In genomic region chr2:29130295-29130694, GRCh38 we compare ENCODE assay signal across 8 cellular contexts. TPM values are rescaled to one million over a fixed set of nuclear protein-coding genes. Genes with fewer than 3 reads are reported as not detected.
A peak's percentile ranks its signal among the peaks of the same experiment; 100 is the strongest.
DNase-seq lines count a peak whose midpoint lies in the region; ATAC-seq, FAIRE-seq and TF ChIP-seq lines count a peak whose summit lies in the region.

No MANE protein-coding gene starts in this region.

- H3K27me3 ChIP-seq in thoracic aorta (replicated peaks; ENCODE audit: insufficient read depth) (no peaks in the 10 kb centered on the region), neuronal stem cell (ENCODE audit: control insufficient read depth in 3 of 3, insufficient read depth in 3 of 3, low read depth in 1 of 3, low read length in 3 of 3) (no peaks in the 10 kb centered on the region)

- H3K27me3 Mint-ChIP-seq in activated naive CD8-positive, alpha-beta T cell treated with anti-CD3 and anti-CD28 coated beads for 36 hours, result no peaks in the 10 kb centered on the region

- CTCF ChIA-PET in AG04449 (lab: Yijun Ruan, JAX), result interaction anchor here (0.6 to 2.8 kb wide), 5 partner anchors 9 to 17 kb away, joined by 3 to 9 read pairs (median 3); no protein-coding TSS in a partner anchor

- no peak overlapping the region for H3K4me3 Mint-ChIP-seq in activated naive CD8-positive, alpha-beta T cell treated with anti-CD3 and anti-CD28 coated beads for 36 hours

- H3K4me1 Mint-ChIP-seq in activated naive CD8-positive, alpha-beta T cell treated with anti-CD3 and anti-CD28 coated beads for 36 hours, result peaks cover 38% of the 10 kb centered on the region

- no peak overlapping the region for H2AK5ac ChIP-seq in neuronal stem cell (ENCODE audit: low read depth, low read length)

- peak; percentile 59 for DNase-seq in AG04449 (ENCODE audit: low read depth, low spot score)
- DNase-seq in Jurkat, Clone E6-1 (ENCODE audit: low read depth, low spot score), result peak; percentile 44
- no peak for DNase-seq in activated naive CD8-positive, alpha-beta T cell treated with anti-CD3 and anti-CD28 coated beads for 36 hours
- no peak for DNase-seq in thoracic aorta (ENCODE audit: low spot score)
- no peak for DNase-seq in NCI-H1048 (lab: John Stamatoyannopoulos, UW)
- no peak for DNase-seq in neuronal stem cell (ENCODE audit: low spot score)

- H2BK5ac ChIP-seq in neuronal stem cell (ENCODE audit: low read length), result no peak overlapping the region

- WGBS in neuronal stem cell (ENCODE audit: extremely low coverage in 2 of 2, insufficient read length in 2 of 2, insufficient replicate concordance in 1 of 2), 2 donors, result no CpG with 5 or more reads among the region's 2 CpGs

- peaks cover 23 to 35% of the 10 kb centered on the region in 2 donors for H3K4me1 ChIP-seq in thoracic aorta (ENCODE audit: control insufficient read depth in 1 of 2, low read depth in 2 of 2)
- peaks cover 2 to 10% of the 10 kb centered on the region in 2 donors for H3K4me1 ChIP-seq in neuronal stem cell (ENCODE audit: control insufficient read depth in 2 of 2, insufficient read depth in 1 of 2, low read depth in 1 of 2, low read length in 2 of 2)

- no peaks in the 10 kb centered on the region for H3K79me1 ChIP-seq in neuronal stem cell (ENCODE audit: low read depth, low read length)

- H3K9me3 Mint-ChIP-seq in activated naive CD8-positive, alpha-beta T cell treated with anti-CD3 and anti-CD28 coated beads for 36 hours, result no peaks in the 10 kb centered on the region

- no peak overlapping the region for H3K4me3 ChIP-seq in AG04449 (ENCODE audit: low read depth, low read length)
- H3K4me3 ChIP-seq in Jurkat, Clone E6-1 (ENCODE audit: low read length), result no peak overlapping the region
- H3K4me3 ChIP-seq in thoracic aorta, result peak overlapping the region; percentile 48
- H3K4me3 ChIP-seq in neuronal stem cell (ENCODE audit: low read length in 2 of 2), result no peak overlapping the region

- H3K23ac ChIP-seq in neuronal stem cell (ENCODE audit: low read depth, low read length, poor library complexity), result no peak overlapping the region

- no peak overlapping the region for H2BK15ac ChIP-seq in neuronal stem cell (ENCODE audit: low read length)

- POLR2A ChIA-PET in AG04449 (lab: Yijun Ruan, JAX), result interaction anchor here (1.0 to 2.1 kb wide), 3 partner anchors 11 to 35 kb away, joined by 3 to 5 read pairs (median 4); no protein-coding TSS in a partner anchor

- no peak overlapping the region for H2AFZ ChIP-seq in neuronal stem cell (ENCODE audit: low read length)

- H3K27ac ChIP-seq in thoracic aorta (peak overlapping the region; percentile 55 to 75), neuronal stem cell (replicated peaks; ENCODE audit: low read length) (no peak overlapping the region)

- H3K14ac ChIP-seq in neuronal stem cell (ENCODE audit: low read length), result no peak overlapping the region

- no peak overlapping the region for H3K9ac ChIP-seq in neuronal stem cell (ENCODE audit: low read depth, low read length, poor library complexity)

- H3K4ac ChIP-seq in neuronal stem cell (ENCODE audit: low read length), result no peak overlapping the region

- H3K18ac ChIP-seq in neuronal stem cell (ENCODE audit: low read length), result no peak overlapping the region

- no peak overlapping the region for H2BK120ac ChIP-seq in neuronal stem cell (ENCODE audit: low read depth, low read length)

- FAIRE-seq in islet of Langerhans (lab: Jason Lieb, UNC), result peak; percentile 98

- no peak overlapping the region for H2BK12ac ChIP-seq in neuronal stem cell (ENCODE audit: low read length)

- H4K8ac ChIP-seq in neuronal stem cell (ENCODE audit: low read depth, low read length), result no peak overlapping the region

- no peaks in the 10 kb centered on the region for H3K36me3 ChIP-seq in thoracic aorta
- no peaks in the 10 kb centered on the region for H3K36me3 ChIP-seq in neuronal stem cell (replicated peaks in 1 of 2; ENCODE audit: control insufficient read depth in 2 of 2, insufficient read depth in 2 of 2, low read length in 2 of 2)

- H3K9me3 ChIP-seq in thoracic aorta, result no peaks in the 10 kb centered on the region
- peaks cover 0 to 3% of the 10 kb centered on the region in 2 donors for H3K9me3 ChIP-seq in neuronal stem cell (replicated peaks in 1 of 2; ENCODE audit: control insufficient read depth in 2 of 2, insufficient read depth in 1 of 2, low read depth in 1 of 2, low read length in 2 of 2)

- H3K36me3 Mint-ChIP-seq in activated naive CD8-positive, alpha-beta T cell treated with anti-CD3 and anti-CD28 coated beads for 36 hours, result peaks cover 30% of the 10 kb centered on the region

- TF ChIP-seq CTCF in AG04449 (IDR thresholded peaks at IDR 0.05; ENCODE audit: insufficient read depth, low read length, missing control alignments) (no peak), thoracic aorta (IDR thresholded peaks at IDR 0.05) (no peak)

- ATAC-seq in GM18502 (IDR thresholded peaks at IDR 0.05; ENCODE audit: poor library complexity, unreplicated experiment) (peak; percentile 80), thoracic aorta (ENCODE audit: insufficient number of reproducible peaks, low FRiP score, low read depth) (peak; percentile 91)

- peak overlapping the region; percentile 40 for H3K27ac Mint-ChIP-seq in activated naive CD8-positive, alpha-beta T cell treated with anti-CD3 and anti-CD28 coated beads for 36 hours

- no peak overlapping the region for H4K91ac ChIP-seq in neuronal stem cell (ENCODE audit: low read depth, low read length, poor library complexity)

- no peak overlapping the region for H3K4me2 ChIP-seq in neuronal stem cell (ENCODE audit: insufficient read depth, low read length, poor library complexity, severe bottlenecking)

RNA-seq across cellular contexts. Expression of gene CLIP4, which starts 15.1 kb away (rescaled TPM):
- polyA plus RNA-seq in Jurkat, Clone E6-1 (2012; ENCODE audit: insufficient read depth, insufficient read length), result 10.0 TPM
- 10 to 100 TPM; 15.8 to 18.7 TPM for total RNA-seq in activated naive CD8-positive, alpha-beta T cell treated with anti-CD3 and anti-CD28 coated beads for 36 hours
- 10 to 100 TPM; 31.3 to 54.0 TPM for total RNA-seq in thoracic aorta
- polyA plus RNA-seq in neuronal stem cell (2013, experiment 1 of 2), result 2.2 TPM
- polyA plus RNA-seq in neuronal stem cell (2013, experiment 2 of 2), result 2.4 TPM

RNA-seq across cellular contexts. Expression of gene PCARE, which starts 56.0 kb away (rescaled TPM):
- not detected for polyA plus RNA-seq in Jurkat, Clone E6-1 (2012; ENCODE audit: insufficient read depth, insufficient read length)
- not detected for total RNA-seq in activated naive CD8-positive, alpha-beta T cell treated with anti-CD3 and anti-CD28 coated beads for 36 hours
- total RNA-seq in thoracic aorta, result not detected
- not detected for polyA plus RNA-seq in neuronal stem cell (2013, experiment 1 of 2)
- not detected for polyA plus RNA-seq in neuronal stem cell (2013, experiment 2 of 2)

Comparison
In these comparisons a context has a peak if more than half of its experiments do, and no peak if none do; other contexts are left out.
1. DNase-seq: peak in AG04449 (single experiment) and Jurkat, Clone E6-1 (single experiment); none in activated naive CD8-positive, alpha-beta T cell treated with anti-CD3 and anti-CD28 coated beads for 36 hours (single experiment), thoracic aorta (single experiment), NCI-H1048 (single experiment) and neuronal stem cell (single experiment).